Comparison of ENCODE assay signal across 1 cellular context in the genomic region with DNA sequence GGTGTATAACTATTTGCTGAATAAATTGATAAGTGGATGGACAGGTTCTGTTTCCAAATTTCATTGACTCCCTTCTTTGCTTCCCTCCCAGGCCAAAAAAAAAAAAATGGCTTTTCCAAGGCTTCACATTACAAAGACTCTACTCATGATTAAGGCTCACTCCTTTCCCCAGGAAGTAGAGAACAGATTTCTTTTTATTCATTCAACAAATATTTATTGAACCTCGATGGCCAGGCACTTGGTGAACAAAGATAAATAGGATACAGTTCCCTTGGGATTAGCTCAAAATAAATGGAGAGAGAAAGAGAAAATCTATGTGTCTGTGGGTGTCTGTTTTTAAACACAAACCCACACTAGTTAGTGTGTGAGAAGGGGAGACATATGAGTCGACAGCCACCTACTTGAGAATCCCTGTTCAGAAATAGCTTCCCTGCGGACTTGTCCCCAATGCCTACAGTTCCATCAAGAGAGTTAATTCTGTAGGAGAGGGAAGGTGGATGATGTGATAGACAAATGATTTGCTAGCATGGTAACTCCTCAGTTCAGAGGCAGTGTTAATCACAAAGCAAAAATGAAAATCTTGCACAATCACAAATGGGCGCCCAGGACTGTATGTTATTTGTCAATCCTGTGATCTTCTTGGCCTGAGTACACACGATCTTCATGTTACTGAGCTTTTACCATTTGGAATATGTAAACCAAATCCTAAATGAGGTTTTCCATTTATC.
TF ChIP-seq lines count a peak whose summit lies in the region.

No MANE protein-coding gene starts in this region.

TF ChIP-seq in SK-N-SH, 30 proteins besides CTCF, POLR2A, EP300 and RAD21 (continued from another document):
- TF ChIP-seq, protein P1, sequence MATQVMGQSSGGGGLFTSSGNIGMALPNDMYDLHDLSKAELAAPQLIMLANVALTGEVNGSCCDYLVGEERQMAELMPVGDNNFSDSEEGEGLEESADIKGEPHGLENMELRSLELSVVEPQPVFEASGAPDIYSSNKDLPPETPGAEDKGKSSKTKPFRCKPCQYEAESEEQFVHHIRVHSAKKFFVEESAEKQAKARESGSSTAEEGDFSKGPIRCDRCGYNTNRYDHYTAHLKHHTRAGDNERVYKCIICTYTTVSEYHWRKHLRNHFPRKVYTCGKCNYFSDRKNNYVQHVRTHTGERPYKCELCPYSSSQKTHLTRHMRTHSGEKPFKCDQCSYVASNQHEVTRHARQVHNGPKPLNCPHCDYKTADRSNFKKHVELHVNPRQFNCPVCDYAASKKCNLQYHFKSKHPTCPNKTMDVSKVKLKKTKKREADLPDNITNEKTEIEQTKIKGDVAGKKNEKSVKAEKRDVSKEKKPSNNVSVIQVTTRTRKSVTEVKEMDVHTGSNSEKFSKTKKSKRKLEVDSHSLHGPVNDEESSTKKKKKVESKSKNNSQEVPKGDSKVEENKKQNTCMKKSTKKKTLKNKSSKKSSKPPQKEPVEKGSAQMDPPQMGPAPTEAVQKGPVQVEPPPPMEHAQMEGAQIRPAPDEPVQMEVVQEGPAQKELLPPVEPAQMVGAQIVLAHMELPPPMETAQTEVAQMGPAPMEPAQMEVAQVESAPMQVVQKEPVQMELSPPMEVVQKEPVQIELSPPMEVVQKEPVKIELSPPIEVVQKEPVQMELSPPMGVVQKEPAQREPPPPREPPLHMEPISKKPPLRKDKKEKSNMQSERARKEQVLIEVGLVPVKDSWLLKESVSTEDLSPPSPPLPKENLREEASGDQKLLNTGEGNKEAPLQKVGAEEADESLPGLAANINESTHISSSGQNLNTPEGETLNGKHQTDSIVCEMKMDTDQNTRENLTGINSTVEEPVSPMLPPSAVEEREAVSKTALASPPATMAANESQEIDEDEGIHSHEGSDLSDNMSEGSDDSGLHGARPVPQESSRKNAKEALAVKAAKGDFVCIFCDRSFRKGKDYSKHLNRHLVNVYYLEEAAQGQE (IDR thresholded peaks at IDR 0.05; ENCODE audit: low read depth, low read length) = no peak
- TF ChIP-seq EZH2phosphoT487 (IDR thresholded peaks at IDR 0.05; ENCODE audit: borderline replicate concordance, low read depth) (no peak), FOXJ3 (CRISPR knock-in tag; IDR thresholded peaks at IDR 0.05) (no peak), JUND (IDR thresholded peaks at IDR 0.05) (no peak)
